Comparison of ENCODE assay signal across 11 cellular contexts in the genomic region with DNA sequence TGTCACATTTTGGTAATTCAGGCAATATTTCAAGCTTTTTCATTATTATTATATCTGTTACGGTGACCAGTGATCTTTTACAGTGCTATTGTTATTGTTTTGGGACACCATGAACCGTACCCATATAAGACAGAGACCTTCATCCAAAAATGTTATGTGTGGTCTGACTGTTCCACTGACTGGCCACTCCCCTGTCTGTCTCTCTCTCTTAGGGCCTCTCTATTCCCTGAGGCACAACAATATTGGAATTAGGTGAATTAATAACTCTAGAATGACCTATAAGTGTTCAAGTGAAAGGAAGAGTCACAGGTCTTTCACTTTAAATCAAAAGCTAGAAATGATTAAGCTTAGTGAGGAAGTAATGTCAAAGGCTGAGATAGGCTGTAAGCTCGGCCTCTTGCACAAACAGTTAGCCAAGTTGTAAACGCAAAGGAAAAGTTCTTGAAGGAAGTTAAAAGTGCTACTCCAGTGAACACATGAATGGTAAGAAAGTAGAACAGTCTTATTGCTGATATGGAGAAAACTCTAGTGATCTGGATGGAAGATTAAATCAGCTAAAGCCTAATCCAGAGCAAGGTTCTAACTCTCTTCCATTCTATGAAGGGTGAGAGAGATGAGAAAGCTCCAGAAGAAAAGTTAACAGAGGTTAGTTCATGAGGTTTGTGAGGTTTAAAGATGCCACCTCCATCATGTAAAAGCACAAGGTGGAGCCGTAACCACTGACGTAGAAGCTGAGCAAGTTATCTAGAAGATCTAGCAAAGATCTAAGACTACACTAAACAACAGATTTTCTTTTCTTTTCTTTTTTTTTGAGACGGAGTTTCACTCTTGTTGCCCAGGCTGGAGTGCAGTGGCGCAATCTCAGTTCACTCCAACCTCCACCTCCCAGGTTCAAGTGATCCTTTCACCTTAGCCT. TPM values are rescaled to one million over a fixed set of nuclear protein-coding genes. Genes with fewer than 3 reads are reported as not detected.
DNase-seq lines count a peak whose midpoint lies in the region; ATAC-seq, FAIRE-seq and TF ChIP-seq lines count a peak whose summit lies in the region.
"Had no signal": no experiment of that assay in that cellular context is flagged by ENCODE, and none has a peak within 500 bp of the region (broad histone marks: within the 10 kb centered on the region; RNA-seq: fewer than 3 reads in every experiment).

No MANE protein-coding gene starts in this region.

- no peak overlapping the region for H3K9ac ChIP-seq in kidney (ENCODE audit: low read length in 2 of 2)

- no peaks in the 10 kb centered on the region for H3K4me1 ChIP-seq in kidney (ENCODE audit: control insufficient read depth in 1 of 2, insufficient read depth in 1 of 2, low read depth in 1 of 2, low read length in 2 of 2)
- H3K4me1 ChIP-seq: tibial artery had no signal

- H3K36me3 Mint-ChIP-seq in stimulated activated naive CD8-positive, alpha-beta T cell treated with anti-CD3 and anti-CD28 coated beads, Interleukin-15, Interleukin-2, amounts not matched to agents 100 ng/mL and 50 ng/mL, for 24 hours (ENCODE audit: low read depth): peaks cover 4% of the 10 kb centered on the region

- H3K9me3 Mint-ChIP-seq in stimulated activated naive CD8-positive, alpha-beta T cell treated with anti-CD3 and anti-CD28 coated beads, Interleukin-15, Interleukin-2, amounts not matched to agents 100 ng/mL and 50 ng/mL, for 24 hours: peaks cover 4% of the 10 kb centered on the region

- peak overlapping the region; percentile 96 for H3K27ac Mint-ChIP-seq in stimulated activated naive CD8-positive, alpha-beta T cell treated with anti-CD3 and anti-CD28 coated beads, Interleukin-15, Interleukin-2, amounts not matched to agents 100 ng/mL and 50 ng/mL, for 24 hours

- peak overlapping the region; percentile 76 for H3K4me3 Mint-ChIP-seq in stimulated activated naive CD8-positive, alpha-beta T cell treated with anti-CD3 and anti-CD28 coated beads, Interleukin-15, Interleukin-2, amounts not matched to agents 100 ng/mL and 50 ng/mL, for 24 hours

- no peak for TF ChIP-seq CTCF in kidney (IDR thresholded peaks at IDR 0.05; ENCODE audit: borderline replicate concordance, extremely low read depth, insufficient read depth)

- H3K9me3 ChIP-seq in kidney (ENCODE audit: control insufficient read depth in 1 of 2, low read length in 2 of 2): no peaks in the 10 kb centered on the region
- H3K9me3 ChIP-seq: neutrophil had no signal

- peak; percentile 36 for DNase-seq in activated CD8-positive, alpha-beta memory T cell treated with anti-CD3 and anti-CD28 coated beads, Interleukin-2, amount 50 U/mL, for 1 hour (ENCODE audit: extremely low read depth)
- no peak for DNase-seq in activated CD8-positive, alpha-beta memory T cell treated with anti-CD3 and anti-CD28 coated beads, Interleukin-2, amount 50 U/mL, for 48 hours
- peak; percentile 31 for DNase-seq in activated effector memory CD4-positive, alpha-beta T cell treated with Interleukin-2 at 50 U/mL for 16 hours
- DNase-seq in kidney: no peak
- DNase-seq: tibial artery had no signal

- H3K4me3 ChIP-seq in kidney (ENCODE audit: low read length in 2 of 2): no peak overlapping the region
- H3K4me3 ChIP-seq: tibial artery had no signal

- H3K27ac ChIP-seq in kidney (ENCODE audit: low read depth in 2 of 2, low read length in 2 of 2): no peak overlapping the region
- H3K27ac ChIP-seq: neutrophil, tibial artery had no signal

- no peaks in the 10 kb centered on the region for H3K27me3 Mint-ChIP-seq in stimulated activated naive CD8-positive, alpha-beta T cell treated with anti-CD3 and anti-CD28 coated beads, Interleukin-15, Interleukin-2, amounts not matched to agents 100 ng/mL and 50 ng/mL, for 24 hours

- H3K36me3 ChIP-seq in kidney (ENCODE audit: control insufficient read depth in 1 of 2, insufficient read depth in 2 of 2, low read length in 2 of 2): no peaks in the 10 kb centered on the region
- H3K36me3 ChIP-seq: neutrophil, tibial artery had no signal

- intact Hi-C loops in kidney (cut with DNase I): no loop called here

- H3K4me1 Mint-ChIP-seq in stimulated activated naive CD8-positive, alpha-beta T cell treated with anti-CD3 and anti-CD28 coated beads, Interleukin-15, Interleukin-2, amounts not matched to agents 100 ng/mL and 50 ng/mL, for 24 hours (ENCODE audit: low read depth): peaks cover 75% of the 10 kb centered on the region

- ATAC-seq in HG03378 (IDR thresholded peaks at IDR 0.05; ENCODE audit: unreplicated experiment): peak; percentile 68
- ATAC-seq in HG03097 (IDR thresholded peaks at IDR 0.05; ENCODE audit: low FRiP score, unreplicated experiment): no peak
- ATAC-seq in SK-N-SH treated with all-trans-retinoic acid at 6 μM for 48 hours: no peak

- no peak for FAIRE-seq in kidney (lab: Jason Lieb, UNC)
- FAIRE-seq: endometrium had no signal

TF ChIP-seq in SK-N-SH treated with all-trans-retinoic acid at 6 μM for 48 hours, 23 proteins besides CTCF, POLR2A, EP300 and RAD21:
- TF ChIP-seq TOX (CRISPR knock-in tag; IDR thresholded peaks at IDR 0.05; ENCODE audit: borderline replicate concordance) (no peak), ZFP3 (CRISPR knock-in tag; IDR thresholded peaks at IDR 0.05) (no peak), TCF4 (CRISPR knock-in tag; IDR thresholded peaks at IDR 0.05; ENCODE audit: borderline replicate concordance) (no peak), ISL1 (CRISPR knock-in tag; IDR thresholded peaks at IDR 0.05) (no peak), CREB5 (CRISPR knock-in tag; IDR thresholded peaks at IDR 0.05; ENCODE audit: low read depth) (no peak), SNAI2 (CRISPR knock-in tag; IDR thresholded peaks at IDR 0.05) (no peak), CSDC2 (CRISPR knock-in tag; IDR thresholded peaks at IDR 0.05) (no peak), ESRRG (CRISPR knock-in tag; IDR thresholded peaks at IDR 0.05) (no peak), ZC3H10 (CRISPR knock-in tag; IDR thresholded peaks at IDR 0.05) (no peak), PATZ1 (CRISPR knock-in tag; IDR thresholded peaks at IDR 0.05; ENCODE audit: borderline replicate concordance) (no peak)
TF ChIP-seq in SK-N-SH treated with all-trans-retinoic acid at 6 μM for 48 hours: peak in this region for 0.

RNA-seq across cellular contexts. Expression of gene DIPK1A, which starts 19.7 kb away (rescaled TPM):
- 4.0 TPM for total RNA-seq in kidney
- polyA plus RNA-seq in kidney (ENCODE audit: insufficient read depth, low read depth, low replicate concordance): 6.1 TPM

Comparison
In these comparisons a context has a peak if more than half of its experiments do, and no peak if none do; other contexts are left out.
1. DNase-seq: peak in activated CD8-positive, alpha-beta memory T cell treated with anti-CD3 and anti-CD28 coated beads, Interleukin-2, amount 50 U/mL, for 1 hour (single experiment) and activated effector memory CD4-positive, alpha-beta T cell treated with Interleukin-2 at 50 U/mL for 16 hours (single experiment); none in activated CD8-positive, alpha-beta memory T cell treated with anti-CD3 and anti-CD28 coated beads, Interleukin-2, amount 50 U/mL, for 48 hours (single experiment) and kidney (single experiment).